ENCODE assay signal across 26 cellular contexts in the genomic region with DNA sequence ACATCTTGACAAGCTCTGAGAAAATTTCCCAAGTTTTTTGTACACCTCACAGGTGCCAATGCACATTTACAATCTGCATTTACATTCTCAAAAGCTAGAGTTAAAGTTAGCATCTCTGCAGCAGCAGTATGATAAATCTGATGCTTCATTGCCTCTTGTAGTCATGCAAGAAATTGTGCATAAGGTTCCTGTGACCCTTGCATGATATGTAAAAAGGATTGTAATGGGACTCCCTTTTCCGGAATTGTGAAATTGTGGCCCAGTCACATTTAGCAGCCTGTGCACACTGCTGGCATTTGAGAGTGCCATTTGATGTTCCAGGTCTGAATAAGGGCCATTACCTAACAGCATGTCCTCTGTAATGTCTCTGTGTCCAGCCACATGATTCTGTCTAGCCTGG. TPM values are rescaled to one million over a fixed set of nuclear protein-coding genes. Genes with fewer than 3 reads are reported as not detected.
"Had no signal": no experiment of that assay in that cellular context is flagged by ENCODE, and none has a peak within 500 bp of the region (broad histone marks: within the 10 kb centered on the region; RNA-seq: fewer than 3 reads in every experiment).

No MANE protein-coding gene starts in this region.

- ATAC-seq: stimulated activated effector memory CD8-positive, alpha-beta T cell treated with anti-CD3 and anti-CD28 coated beads, Interleukin-12 subunit alpha, Interleukin-12 subunit beta, amount 100 ng/mL, for 72 hours; stimulated activated memory B cell treated with anti-CD40 and anti-IgM and Interleukin-4, amounts not matched to agents 10 μg/mL and 1 μg/mL and 100 μg/mL, for 72 hours; stimulated activated naive B cell treated with anti-CD40 and anti-IgM and Interleukin-4, amounts not matched to agents 10 μg/mL and 1 μg/mL and 100 μg/mL, for 72 hours; stimulated activated naive CD8-positive, alpha-beta T cell treated with anti-CD3 and anti-CD28 coated beads, Interleukin-15, amount 100 ng/mL, for 72 hours; stimulated activated naive CD8-positive, alpha-beta T cell treated with anti-CD3 and anti-CD28 coated beads, Interleukin-15, Interleukin-2, amounts not matched to agents 100 U/mL and 50 U/mL, for 24 hours; upper lobe of right lung had no signal

- H3K9me3 ChIP-seq: stomach, suprapubic skin, testis, thoracic aorta, thyroid gland, tibial artery, tibial nerve, transverse colon, upper lobe of left lung, upper lobe of right lung, uterus, vagina had no signal

- DNase-seq: stimulated activated CD4-positive, alpha-beta T cell treated with anti-CD3 and anti-CD28 coated beads, Interleukin-2, amount 100 ng/mL, for 48 hours; stimulated activated CD4-positive, alpha-beta T cell treated with anti-CD3 and anti-CD28 coated beads, Interleukin-4, amount 100 ng/mL, for 1 hour; stimulated activated CD4-positive, alpha-beta T cell treated with anti-CD3 and anti-CD28 coated beads, Interleukin-4, amount 100 ng/mL, for 24 hours; stimulated activated CD4-positive, alpha-beta T cell treated with anti-CD3 and anti-CD28 coated beads, Interleukin-4, amount 100 ng/mL, for 4 hours; stimulated activated CD8-positive, alpha-beta memory T cell treated with anti-CD3 and anti-CD28 coated beads, Interleukin-4, amount 100 ng/mL, for 48 hours; stimulated activated naive B cell treated with anti-CD40 and anti-IgM and Interleukin-4, amounts not matched to agents 10 μg/mL and 1 μg/mL and 100 μg/mL, for 72 hours; stimulated activated naive CD4-positive, alpha-beta T cell; stimulated activated naive CD4-positive, alpha-beta T cell treated with Interleukin-2 at 50 U/mL for 16 hours; stimulated activated naive CD8-positive, alpha-beta T cell treated with anti-CD3 and anti-CD28 coated beads, Interleukin-15, amount 100 ng/mL, for 72 hours; stimulated activated naive CD8-positive, alpha-beta T cell treated with anti-CD3 and anti-CD28 coated beads, Interleukin-15, Interleukin-2, amounts not matched to agents 100 U/mL and 50 U/mL, for 24 hours; stomach; substantia nigra; testis; thyroid gland; tibial artery; transverse colon; upper lobe of left lung; upper lobe of right lung; uterus had no signal

- H3K27ac ChIP-seq: stomach, suprapubic skin, testis, thoracic aorta, thyroid gland, tibial artery, tibial nerve, transverse colon, upper lobe of left lung, upper lobe of right lung, uterus, vagina had no signal

- H3K27me3 ChIP-seq: stomach, suprapubic skin, testis, thyroid gland, tibial artery, tibial nerve, transverse colon, upper lobe of left lung, upper lobe of right lung, uterus, vagina had no signal

- H3K36me3 ChIP-seq: stomach, suprapubic skin, thoracic aorta, thyroid gland, tibial artery, tibial nerve, transverse colon, upper lobe of left lung, upper lobe of right lung, uterus, vagina had no signal

- H3K4me1 ChIP-seq: stomach, suprapubic skin, testis, thyroid gland, tibial artery, tibial nerve, transverse colon, upper lobe of left lung, upper lobe of right lung, uterus, vagina had no signal

- H3K4me3 ChIP-seq: stomach, suprapubic skin, testis, thoracic aorta, thyroid gland, tibial artery, tibial nerve, transverse colon, upper lobe of left lung, upper lobe of right lung, uterus, vagina had no signal

RNA-seq across cellular contexts. Expression of gene HLA-DRB5, which starts 35.4 kb away (rescaled TPM):
- total RNA-seq: temporal lobe had no signal
